ENCODE assay signal across 19 cellular contexts in genomic region chr14:32744811-32745445, GRCh38.
"Had no signal": no experiment of that assay in that cellular context is flagged by ENCODE, and none has a peak within 500 bp of the region (broad histone marks: within the 10 kb centered on the region; RNA-seq: fewer than 3 reads in every experiment).

No MANE protein-coding gene starts in this region.

- H3K36me3 ChIP-seq: gastroesophageal sphincter, sigmoid colon, tibial nerve, upper lobe of right lung, vagina had no signal

- H3K36me3 Mint-ChIP-seq: immature natural killer cell; natural killer cell; stimulated activated naive B cell treated with anti-CD40 and anti-IgM and Interleukin-4, amounts not matched to agents 10 μg/mL and 1 μg/mL and 100 μg/mL, for 72 hours had no signal

- H3K4me1 ChIP-seq: gastroesophageal sphincter, testis, tibial nerve, upper lobe of right lung, vagina had no signal

- H3K27me3 ChIP-seq: gastroesophageal sphincter, sigmoid colon, testis, tibial nerve, upper lobe of right lung, vagina had no signal

- H3K4me3 ChIP-seq: coronary artery, gastroesophageal sphincter, sigmoid colon, skin epidermis, testis, tibial nerve, upper lobe of right lung, vagina had no signal

- H3K9me3 Mint-ChIP-seq: endodermal cell had no signal

- DNase-seq: effector CD4-positive, alpha-beta T cell; immature natural killer cell; natural killer cell; posterior cingulate gyrus; sigmoid colon; stimulated activated CD4-positive, alpha-beta T cell treated with anti-CD3 and anti-CD28 coated beads, Interleukin-2, amount 100 ng/mL, for 24 hours; stimulated activated CD4-positive, alpha-beta T cell treated with anti-CD3 and anti-CD28 coated beads, Interleukin-4, amount 100 ng/mL, for 4 hours; stimulated activated naive B cell treated with anti-CD40 and anti-IgM and Interleukin-4, amounts not matched to agents 10 μg/mL and 1 μg/mL and 100 μg/mL, for 72 hours; stimulated activated naive CD8-positive, alpha-beta T cell treated with anti-CD3 and anti-CD28 coated beads, Interleukin-15, amount 100 ng/mL, for 72 hours; testis; upper lobe of right lung had no signal

- FAIRE-seq: endothelial cell of umbilical vein had no signal

- H3K27ac Mint-ChIP-seq: endodermal cell; immature natural killer cell; natural killer cell; stimulated activated naive B cell treated with anti-CD40 and anti-IgM and Interleukin-4, amounts not matched to agents 10 μg/mL and 1 μg/mL and 100 μg/mL, for 72 hours; stimulated activated naive CD8-positive, alpha-beta T cell treated with anti-CD3 and anti-CD28 coated beads, Interleukin-15, amount 100 ng/mL, for 72 hours had no signal

- H3K27me3 Mint-ChIP-seq: stimulated activated naive B cell treated with anti-CD40 and anti-IgM and Interleukin-4, amounts not matched to agents 10 μg/mL and 1 μg/mL and 100 μg/mL, for 72 hours; stimulated activated naive CD8-positive, alpha-beta T cell treated with anti-CD3 and anti-CD28 coated beads, Interleukin-15, amount 100 ng/mL, for 72 hours had no signal

- H3K4me3 Mint-ChIP-seq: endodermal cell; immature natural killer cell; natural killer cell; neural crest cell; stimulated activated naive B cell treated with anti-CD40 and anti-IgM and Interleukin-4, amounts not matched to agents 10 μg/mL and 1 μg/mL and 100 μg/mL, for 72 hours; stimulated activated naive CD8-positive, alpha-beta T cell treated with anti-CD3 and anti-CD28 coated beads, Interleukin-15, amount 100 ng/mL, for 72 hours had no signal

- H3K27ac ChIP-seq: coronary artery, gastroesophageal sphincter, sigmoid colon, skin epidermis, testis, tibial nerve, upper lobe of right lung, vagina had no signal

- H3K9me3 ChIP-seq: gastroesophageal sphincter, sigmoid colon, testis, tibial nerve, upper lobe of right lung, vagina had no signal

- H3K4me1 Mint-ChIP-seq: immature natural killer cell; natural killer cell; stimulated activated naive B cell treated with anti-CD40 and anti-IgM and Interleukin-4, amounts not matched to agents 10 μg/mL and 1 μg/mL and 100 μg/mL, for 72 hours; stimulated activated naive CD8-positive, alpha-beta T cell treated with anti-CD3 and anti-CD28 coated beads, Interleukin-15, amount 100 ng/mL, for 72 hours had no signal
